10 cellular contexts compared by ENCODE assay signal in the genomic region with DNA sequence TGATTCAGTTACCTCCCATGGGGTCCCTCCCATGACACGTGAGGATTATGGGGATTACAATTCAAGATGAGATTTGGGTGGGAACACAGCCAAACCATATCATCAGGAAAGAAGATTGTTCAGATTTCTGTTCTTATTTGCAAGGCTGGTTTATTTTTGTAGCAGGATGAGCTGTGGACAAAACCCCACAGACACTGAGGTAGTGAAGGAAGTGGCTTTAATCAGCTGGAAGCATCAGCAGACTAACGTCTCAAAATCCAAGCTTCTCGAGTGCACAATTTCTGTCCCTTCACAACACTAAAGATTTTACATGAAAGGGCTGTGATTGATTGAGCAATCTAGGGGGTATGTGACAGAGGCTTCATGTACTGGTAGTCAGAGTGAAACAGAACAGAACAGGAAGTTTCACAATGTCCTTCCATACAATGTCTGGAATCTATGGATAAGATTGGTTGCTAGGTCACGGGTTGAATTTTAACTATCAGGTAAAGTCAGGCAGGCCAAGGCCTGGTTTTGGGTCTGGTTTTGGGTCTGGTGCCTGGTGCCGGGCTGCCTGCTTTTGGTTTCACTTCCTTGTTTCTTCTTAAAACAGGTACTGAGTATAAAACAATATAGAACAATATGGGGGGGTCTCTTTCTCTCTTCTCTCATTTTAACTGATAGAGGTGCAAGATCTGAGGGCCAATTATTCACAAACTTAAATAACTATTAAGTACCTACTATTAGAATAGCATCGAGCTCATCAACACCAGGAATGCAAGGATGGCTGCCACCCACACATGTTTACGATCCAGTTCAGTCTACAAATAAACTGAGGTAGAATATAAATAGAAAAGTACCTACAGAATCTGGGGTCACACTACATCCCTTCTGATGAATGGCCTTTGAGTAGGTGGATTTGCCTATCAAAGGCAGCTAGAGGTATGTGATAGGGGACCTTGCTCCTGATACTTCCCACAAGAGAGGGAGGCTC.
DNase-seq lines count a peak whose midpoint lies in the region; ATAC-seq and TF ChIP-seq lines count a peak whose summit lies in the region.
"Had no signal": no experiment of that assay in that cellular context is flagged by ENCODE, and none has a peak within 500 bp of the region (broad histone marks: within the 10 kb centered on the region; RNA-seq: fewer than 3 reads in every experiment).

No MANE protein-coding gene starts in this region.

- DNase-seq in Right ventricle myocardium superior (no peak), left cardiac atrium (no peak), adrenal gland (peak in 1 of 7 donors; percentile 9), upper lobe of right lung (no peak), NCI-H524 treated with DMSO at 0.1 percent for 48 hours (lab: John Stamatoyannopoulos, UW) (no peak)
- no peak for DNase-seq in activated T-cell treated with anti-CD3 and anti-CD28 coated beads, Interleukin-2, amount 50 U/mL, for 72 hours

- H3K4me3 ChIP-seq in adrenal gland (no peak overlapping the region), upper lobe of right lung (no peak overlapping the region)
- H3K4me3 ChIP-seq: SK-N-MC had no signal

- no peak overlapping the region for H3K4me3 Mint-ChIP-seq in activated T-cell treated with anti-CD3 and anti-CD28 coated beads, Interleukin-2, amount 50 U/mL, for 72 hours
- H3K4me3 Mint-ChIP-seq: activated naive CD8-positive, alpha-beta T cell had no signal

- no peaks in the 10 kb centered on the region for H3K9me3 ChIP-seq in adrenal gland (replicated peaks in 1 of 3)
- H3K9me3 ChIP-seq in upper lobe of right lung = peaks cover 4% of the 10 kb centered on the region

- H3K36me3 ChIP-seq in adrenal gland (replicated peaks in 1 of 2) = no peaks in the 10 kb centered on the region
- H3K36me3 ChIP-seq in upper lobe of right lung = no peaks in the 10 kb centered on the region

- no peaks in the 10 kb centered on the region for H3K36me3 Mint-ChIP-seq in activated T-cell treated with anti-CD3 and anti-CD28 coated beads, Interleukin-2, amount 50 U/mL, for 72 hours (ENCODE audit: insufficient read depth in 2 of 2)
- H3K36me3 Mint-ChIP-seq: activated naive CD8-positive, alpha-beta T cell had no signal

- ATAC-seq in Right ventricle myocardium superior (ENCODE audit: poor library complexity) = peak; percentile 26
- ATAC-seq in left cardiac atrium = no peak
- peak; percentile 22 for ATAC-seq in upper lobe of right lung
- no peak for ATAC-seq in activated T-cell treated with anti-CD3 and anti-CD28 coated beads, Interleukin-2, amount 50 U/mL, for 72 hours (replicated peaks in 1 of 2)
- no peak for ATAC-seq in HG03439 (IDR thresholded peaks at IDR 0.05; ENCODE audit: unreplicated experiment)

- peaks cover 15% of the 10 kb centered on the region for H3K27me3 Mint-ChIP-seq in activated T-cell treated with anti-CD3 and anti-CD28 coated beads, Interleukin-2, amount 50 U/mL, for 72 hours (ENCODE audit: low read depth)
- H3K27me3 Mint-ChIP-seq: activated naive CD8-positive, alpha-beta T cell had no signal

- H3K27ac ChIP-seq in adrenal gland (peak overlapping the region in 3 of 5 donors; percentile 63 to 92 (median 74)), layer of hippocampus (ENCODE audit: low read depth, low read length) (peak overlapping the region; percentile 27), upper lobe of right lung (peak overlapping the region; percentile 78)

- no peak for TF ChIP-seq POLR2A in adrenal gland (IDR thresholded peaks at IDR 0.05)

- intact Hi-C loops in Right ventricle myocardium superior (cut with DNase I) (no loop called here), left cardiac atrium (cut with DNase I) (no loop called here), adrenal gland (cut with DNase I) (no loop called here), upper lobe of right lung (cut with DNase I) (no loop called here)

- peaks cover 25 to 34% of the 10 kb centered on the region in 2 donors for H3K4me1 ChIP-seq in adrenal gland (replicated peaks in 1 of 2)
- peaks cover 27% of the 10 kb centered on the region for H3K4me1 ChIP-seq in upper lobe of right lung

- H3K27me3 ChIP-seq in adrenal gland (no peaks in the 10 kb centered on the region), layer of hippocampus (ENCODE audit: control insufficient read depth, insufficient read depth, low read length) (no peaks in the 10 kb centered on the region), upper lobe of right lung (no peaks in the 10 kb centered on the region)

- TF ChIP-seq CTCF in adrenal gland (IDR thresholded peaks at IDR 0.05) (no peak), upper lobe of right lung (IDR thresholded peaks at IDR 0.05) (no peak)

- WGBS in adrenal gland, 4 donors = 78 to 88% (median 79%) methylated on average over 7 of the region's 7 CpGs

- peaks cover 0 to 2% of the 10 kb centered on the region in 2 donors for H3K9me3 Mint-ChIP-seq in activated T-cell treated with anti-CD3 and anti-CD28 coated beads, Interleukin-2, amount 50 U/mL, for 72 hours

- H3K4me1 Mint-ChIP-seq in activated T-cell treated with anti-CD3 and anti-CD28 coated beads, Interleukin-2, amount 50 U/mL, for 72 hours (ENCODE audit: low read depth) = no peaks in the 10 kb centered on the region

- H3K27ac Mint-ChIP-seq in activated T-cell treated with anti-CD3 and anti-CD28 coated beads, Interleukin-2, amount 50 U/mL, for 72 hours = no peak overlapping the region
- H3K27ac Mint-ChIP-seq: activated naive CD8-positive, alpha-beta T cell had no signal

Comparison
In these comparisons a context has a peak if more than half of its experiments do, and no peak if none do; other contexts are left out.
1. ATAC-seq: peak in Right ventricle myocardium superior (single experiment) and upper lobe of right lung (single experiment); none in left cardiac atrium (0 of 2), activated T-cell treated with anti-CD3 and anti-CD28 coated beads, Interleukin-2, amount 50 U/mL, for 72 hours (0 of 2) and HG03439 (single experiment).
2. H3K27ac ChIP-seq: peak in every context shown above with its lines; median percentile 78 in upper lobe of right lung; 74 in adrenal gland; 27 in layer of hippocampus.